21 cellular contexts compared by ENCODE assay signal in genomic region chr4:138225477-138225876, GRCh38. TPM values are rescaled to one million over a fixed set of nuclear protein-coding genes. Genes with fewer than 3 reads are reported as not detected.
A peak's percentile ranks its signal among the peaks of the same experiment; 100 is the strongest.
DNase-seq lines count a peak whose midpoint lies in the region; ATAC-seq and TF ChIP-seq lines count a peak whose summit lies in the region.
"Had no signal": no experiment of that assay in that cellular context is flagged by ENCODE, and none has a peak within 500 bp of the region (broad histone marks: within the 10 kb centered on the region; RNA-seq: fewer than 3 reads in every experiment).

No MANE protein-coding gene starts in this region.

- CTCF ChIA-PET in MCF 10A (lab: Yijun Ruan, JAX) = no interaction called here

- H3K36me3 Mint-ChIP-seq in MCF 10A (ENCODE audit: insufficient read depth, unreplicated experiment) = peaks cover 41% of the 10 kb centered on the region
- no peaks in the 10 kb centered on the region for H3K36me3 Mint-ChIP-seq in endodermal cell (ENCODE audit: low read depth)
- H3K36me3 Mint-ChIP-seq: activated naive CD8-positive, alpha-beta T cell treated with anti-CD3 and anti-CD28 coated beads, Interleukin-2, amount 10 ng/mL, durations not matched to agents 7 days and 5 days; natural killer cell had no signal

- H3K27ac Mint-ChIP-seq in MCF 10A (ENCODE audit: low read depth, unreplicated experiment) (peak overlapping the region; percentile 91), endodermal cell (peak overlapping the region; percentile 63)
- H3K27ac Mint-ChIP-seq: activated naive CD8-positive, alpha-beta T cell treated with anti-CD3 and anti-CD28 coated beads, Interleukin-2, amount 10 ng/mL, durations not matched to agents 7 days and 5 days; activated T-helper 1 cell treated with anti-CD3 and anti-CD28 coated beads, Interleukin-12 subunit alpha, Interleukin-12 subunit beta, Interleukin-2, Interleukin-4 antibody, amounts not matched to agents 30 ng/mL and 10 ng/mL and 1 ng/mL, durations not matched to agents 14 hours and 24 hours and 36 hours; natural killer cell had no signal

- WGBS in endodermal cell (ENCODE audit: insufficient coverage in 1 of 2, insufficient read length in 1 of 2), 2 experiments = 38% methylated on average over 1 of the region's 1 CpG; no CpG with 5 or more reads in 1 of the 2 experiments
- WGBS in thyroid gland, 2 donors = 36 to 44% methylated on average over 1 of the region's 1 CpG

- H3K27me3 ChIP-seq in breast epithelium = no peaks in the 10 kb centered on the region
- H3K27me3 ChIP-seq in endodermal cell (ENCODE audit: control insufficient read depth, insufficient read depth, low read length, poor library complexity, severe bottlenecking) = no peaks in the 10 kb centered on the region
- H3K27me3 ChIP-seq in thyroid gland = no peaks in the 10 kb centered on the region

- no peaks in the 10 kb centered on the region for H3K4me1 ChIP-seq in breast epithelium
- peaks cover 3% of the 10 kb centered on the region for H3K4me1 ChIP-seq in endodermal cell (ENCODE audit: control insufficient read depth, insufficient read depth, low read length)
- H3K4me1 ChIP-seq in thyroid gland = peaks cover 10% of the 10 kb centered on the region in 2 donors
- H3K4me1 ChIP-seq: prostate gland had no signal

- no peak for DNase-seq in MCF 10A (ENCODE audit: unreplicated experiment)
- no peak for DNase-seq in breast epithelium (ENCODE audit: low spot score in 2 of 2)
- no peak for DNase-seq in SK-N-MC (ENCODE audit: low read depth, low spot score)
- no peak for DNase-seq in endodermal cell
- DNase-seq in central memory CD4-positive, alpha-beta T cell = no peak
- no peak for DNase-seq in thyroid gland
- DNase-seq in activated gamma-delta T cell (lab: John Stamatoyannopoulos, UW) = no peak
- DNase-seq: 8988T; activated CD4-positive, alpha-beta T cell treated with anti-CD3 and anti-CD28 coated beads for 1 hour; activated naive CD8-positive, alpha-beta T cell treated with anti-CD3 and anti-CD28 coated beads, Interleukin-2, amount 10 ng/mL, durations not matched to agents 7 days and 5 days; DMS153; MM.1S; natural killer cell; NCI-H1694; stimulated activated CD4-positive, alpha-beta T cell treated with anti-CD3 and anti-CD28 coated beads, Interleukin-4, amount 100 ng/mL, for 24 hours had no signal

- H3K27me3 Mint-ChIP-seq in MCF 10A (ENCODE audit: insufficient read depth, unreplicated experiment) (no peaks in the 10 kb centered on the region), endodermal cell (ENCODE audit: insufficient read depth) (no peaks in the 10 kb centered on the region)

- H3K4me1 Mint-ChIP-seq in MCF 10A (ENCODE audit: insufficient read depth, unreplicated experiment) (peaks cover 32% of the 10 kb centered on the region), endodermal cell (peaks cover 44% of the 10 kb centered on the region)
- H3K4me1 Mint-ChIP-seq: activated naive CD8-positive, alpha-beta T cell treated with anti-CD3 and anti-CD28 coated beads, Interleukin-2, amount 10 ng/mL, durations not matched to agents 7 days and 5 days; natural killer cell had no signal

- H3K9me3 Mint-ChIP-seq in MCF 10A (ENCODE audit: unreplicated experiment) (no peaks in the 10 kb centered on the region), endodermal cell (no peaks in the 10 kb centered on the region)
- H3K9me3 Mint-ChIP-seq: activated naive CD8-positive, alpha-beta T cell treated with anti-CD3 and anti-CD28 coated beads, Interleukin-2, amount 10 ng/mL, durations not matched to agents 7 days and 5 days; activated T-helper 1 cell treated with anti-CD3 and anti-CD28 coated beads, Interleukin-12 subunit alpha, Interleukin-12 subunit beta, Interleukin-2, Interleukin-4 antibody, amounts not matched to agents 30 ng/mL and 10 ng/mL and 1 ng/mL, durations not matched to agents 14 hours and 24 hours and 36 hours had no signal

- H3K9me3 ChIP-seq in breast epithelium (no peaks in the 10 kb centered on the region), SK-N-MC (ENCODE audit: low read depth, low read length) (no peaks in the 10 kb centered on the region), endodermal cell (ENCODE audit: control insufficient read depth, low read length) (no peaks in the 10 kb centered on the region), thyroid gland (no peaks in the 10 kb centered on the region)
- H3K9me3 ChIP-seq: prostate gland had no signal

- intact Hi-C loops in MCF 10A (cut with micrococcal nuclease) = no loop called here
- intact Hi-C loops in breast epithelium (cut with DNase I; ENCODE audit: low total_unique reads) = no loop called here
- intact Hi-C loops in thyroid gland (cut with DNase I) = no loop called here

- no peak for ATAC-seq in GM21526 (IDR thresholded peaks at IDR 0.05; ENCODE audit: low FRiP score, unreplicated experiment)
- ATAC-seq: natural killer cell, Panc1 had no signal

- H3K4me3 Mint-ChIP-seq in MCF 10A (ENCODE audit: unreplicated experiment) (peak overlapping the region; percentile 13), endodermal cell (no peak overlapping the region)
- H3K4me3 Mint-ChIP-seq: activated naive CD8-positive, alpha-beta T cell treated with anti-CD3 and anti-CD28 coated beads, Interleukin-2, amount 10 ng/mL, durations not matched to agents 7 days and 5 days; activated T-helper 1 cell treated with anti-CD3 and anti-CD28 coated beads, Interleukin-12 subunit alpha, Interleukin-12 subunit beta, Interleukin-2, Interleukin-4 antibody, amounts not matched to agents 30 ng/mL and 10 ng/mL and 1 ng/mL, durations not matched to agents 14 hours and 24 hours and 36 hours; natural killer cell had no signal

- POLR2A ChIA-PET in MCF 10A (lab: Yijun Ruan, JAX) = interaction anchor here (0.9 to 1.6 kb wide), 3 partner anchors 8 to 37 kb away, joined by 3 to 5 read pairs (median 4); no protein-coding TSS in a partner anchor

- H3K36me3 ChIP-seq in breast epithelium (no peaks in the 10 kb centered on the region), SK-N-MC (ENCODE audit: insufficient read depth, low read length) (peaks cover 62% of the 10 kb centered on the region), endodermal cell (ENCODE audit: control insufficient read depth, insufficient read depth, low read length) (no peaks in the 10 kb centered on the region), thyroid gland (no peaks in the 10 kb centered on the region)
- H3K36me3 ChIP-seq: prostate gland had no signal

- H3K27ac ChIP-seq in breast epithelium (no peak overlapping the region), SK-N-MC (peak overlapping the region; percentile 99), endodermal cell (ENCODE audit: low read depth, low read length) (no peak overlapping the region), thyroid gland (no peak overlapping the region)
- H3K27ac ChIP-seq: C4-2B, prostate gland, skin epidermis had no signal

- H3K4me3 ChIP-seq in breast epithelium (no peak overlapping the region), SK-N-MC (peak overlapping the region; percentile 49; the same call in 1 of the 2 replicates), endodermal cell (ENCODE audit: low read length) (no peak overlapping the region), thyroid gland (replicated peaks in 1 of 3) (no peak overlapping the region)
- H3K4me3 ChIP-seq: prostate gland, skin epidermis had no signal

- no peak for TF ChIP-seq CTCF in MCF 10A (IDR thresholded peaks at IDR 0.05; ENCODE audit: unreplicated experiment)
- TF ChIP-seq CTCF in breast epithelium (IDR thresholded peaks at IDR 0.05) = no peak
- TF ChIP-seq CTCF in endodermal cell (conservative IDR thresholded peaks at IDR 0.05) = no peak
- TF ChIP-seq CTCF in thyroid gland (IDR thresholded peaks at IDR 0.05) = no peak

- no peak for TF ChIP-seq POLR2A in breast epithelium (IDR thresholded peaks at IDR 0.05)
- TF ChIP-seq POLR2A in thyroid gland (IDR thresholded peaks at IDR 0.05) = no peak

- H3K9ac ChIP-seq in SK-N-MC (ENCODE audit: insufficient read length) (peak overlapping the region; percentile 38), endodermal cell (ENCODE audit: extremely low read depth, low read length, poor library complexity, severe bottlenecking) (no peak overlapping the region)

- no TSS peak for BruUV-seq in MCF 10A (replicated peaks; lab: Mats Ljungman, UMichigan)

RNA-seq across cellular contexts. Expression of gene SLC7A11, which starts 16.7 kb away (rescaled TPM):
- total RNA-seq in MCF 10A (2022) (103 and 153 TPM in 2 replicates), breast epithelium (1 to 10 TPM in 2 of 3 donors, under 1 TPM in 1; 0.16 to 1.9 (median 1.3) TPM), endodermal cell (1 to 10 TPM; 4.6 to 5.4 TPM), thyroid gland (10 to 100 TPM in 1 of 4 donors, 1 to 10 TPM in 3; 6.2 to 39.8 (median 8.8) TPM)
- polyA plus RNA-seq in endodermal cell (2013, experiment 1 of 2) = 14.1 TPM
- polyA plus RNA-seq in endodermal cell (2013, experiment 2 of 2) = 10.6 TPM
